Comparison of ENCODE assay signal across 1 cellular context in the genomic region with DNA sequence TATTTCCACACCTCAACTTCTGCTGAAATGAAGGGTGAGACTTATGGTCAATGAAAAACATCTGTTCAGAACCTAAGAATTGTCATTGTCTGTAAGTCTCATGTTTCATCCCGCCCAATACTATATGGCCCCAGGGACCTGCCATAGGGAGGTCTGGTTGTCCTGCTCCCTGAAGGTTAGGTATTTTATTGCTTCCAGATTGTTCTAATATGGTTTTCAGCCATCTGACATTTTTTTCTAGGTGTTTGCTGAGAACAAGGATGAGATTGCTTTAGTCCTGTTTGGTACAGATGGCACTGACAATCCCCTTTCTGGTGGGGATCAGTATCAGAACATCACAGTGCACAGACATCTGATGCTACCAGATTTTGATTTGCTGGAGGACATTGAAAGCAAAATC.
TF ChIP-seq lines count a peak whose summit lies in the region.

No MANE protein-coding gene starts in this region.

TF ChIP-seq in GM12878, 131 proteins besides CTCF, POLR2A, EP300 and RAD21:
- TF ChIP-seq HCFC1 (IDR thresholded peaks at IDR 0.05; ENCODE audit: low read length) (no peak), RAD51 (IDR thresholded peaks at IDR 0.05) (no peak), MTA2 (IDR thresholded peaks at IDR 0.05; ENCODE audit: low read depth) (no peak), PAX8 (IDR thresholded peaks at IDR 0.05) (no peak), SMAD1 (IDR thresholded peaks at IDR 0.05; ENCODE audit: low read depth, partially characterized antibody) (no peak), ZNF384 (IDR thresholded peaks at IDR 0.05; ENCODE audit: borderline replicate concordance, low read depth, low read length) (no peak)
- TF ChIP-seq, protein P1, sequence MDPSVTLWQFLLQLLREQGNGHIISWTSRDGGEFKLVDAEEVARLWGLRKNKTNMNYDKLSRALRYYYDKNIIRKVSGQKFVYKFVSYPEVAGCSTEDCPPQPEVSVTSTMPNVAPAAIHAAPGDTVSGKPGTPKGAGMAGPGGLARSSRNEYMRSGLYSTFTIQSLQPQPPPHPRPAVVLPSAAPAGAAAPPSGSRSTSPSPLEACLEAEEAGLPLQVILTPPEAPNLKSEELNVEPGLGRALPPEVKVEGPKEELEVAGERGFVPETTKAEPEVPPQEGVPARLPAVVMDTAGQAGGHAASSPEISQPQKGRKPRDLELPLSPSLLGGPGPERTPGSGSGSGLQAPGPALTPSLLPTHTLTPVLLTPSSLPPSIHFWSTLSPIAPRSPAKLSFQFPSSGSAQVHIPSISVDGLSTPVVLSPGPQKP (IDR thresholded peaks at IDR 0.05; ENCODE audit: low read depth, low read length) = no peak
